In the genomic region with DNA sequence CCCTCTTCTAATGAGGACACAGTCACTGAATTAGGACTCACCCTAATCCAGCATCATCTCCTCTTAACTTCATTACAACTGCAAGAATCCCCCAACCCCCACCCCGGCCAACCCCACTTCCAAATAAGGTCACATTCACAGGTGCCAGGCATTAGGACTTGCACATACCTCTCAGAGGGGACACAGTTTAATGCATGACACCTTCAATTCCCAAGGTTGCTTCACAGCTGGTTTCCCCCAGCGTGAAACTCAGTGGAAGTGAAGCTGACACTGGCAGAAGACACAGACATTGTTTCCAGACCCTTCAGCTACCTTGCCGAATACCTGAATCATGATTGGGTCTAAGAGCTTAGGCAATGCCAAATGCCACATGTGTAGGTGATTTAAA, we compare ENCODE assay signal across 1 cellular context.
TF ChIP-seq lines count a peak whose summit lies in the region.

No MANE protein-coding gene starts in this region.

TF ChIP-seq in GM23338, 12 proteins besides CTCF, POLR2A, EP300 and RAD21 (continued from another document):
- no peak for TF ChIP-seq ZNF462 (CRISPR knock-in tag; IDR thresholded peaks at IDR 0.05)
- TF ChIP-seq CREB1 (CRISPR knock-in tag; IDR thresholded peaks at IDR 0.05; ENCODE audit: low read depth) = no peak
- no peak for TF ChIP-seq EZH2phosphoT487 (IDR thresholded peaks at IDR 0.05; ENCODE audit: unreplicated experiment)
- TF ChIP-seq REST (IDR thresholded peaks at IDR 0.05; ENCODE audit: unreplicated experiment) = no peak
- no peak for TF ChIP-seq JUNB (IDR thresholded peaks at IDR 0.05; ENCODE audit: unreplicated experiment)
- no peak for TF ChIP-seq NANOG (IDR thresholded peaks at IDR 0.05; ENCODE audit: borderline replicate concordance)
- TF ChIP-seq EZH2 (IDR thresholded peaks at IDR 0.05; ENCODE audit: low read depth, unreplicated experiment) = no peak
- TF ChIP-seq ZNF114 (CRISPR knock-in tag; IDR thresholded peaks at IDR 0.05) = no peak
- TF ChIP-seq ZNF331 (CRISPR knock-in tag; IDR thresholded peaks at IDR 0.05; ENCODE audit: low read depth) = no peak
